29 cellular contexts compared by ENCODE assay signal in the genomic region with DNA sequence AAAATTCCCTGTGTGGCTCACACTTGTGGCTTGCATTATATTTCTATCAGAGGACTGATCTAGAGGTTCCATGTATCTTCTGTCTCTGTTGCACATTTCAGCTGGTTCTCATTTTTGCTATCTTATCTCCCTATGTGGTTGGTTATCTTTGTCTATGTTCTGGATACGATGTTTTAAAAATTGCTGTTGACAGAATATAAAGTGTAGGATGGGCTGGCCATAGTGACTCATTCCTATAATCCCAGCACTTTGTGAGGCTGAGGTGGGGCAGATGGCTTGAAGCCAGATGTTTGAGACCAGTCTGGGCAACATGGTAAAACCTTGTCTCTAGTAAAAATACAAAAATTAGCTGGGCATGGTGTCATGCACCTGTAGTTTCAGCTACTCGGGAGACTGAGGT. TPM values are rescaled to one million over a fixed set of nuclear protein-coding genes. Genes with fewer than 3 reads are reported as not detected.
DNase-seq lines count a peak whose midpoint lies in the region; ATAC-seq and TF ChIP-seq lines count a peak whose summit lies in the region.
"Had no signal": no experiment of that assay in that cellular context is flagged by ENCODE, and none has a peak within 500 bp of the region (broad histone marks: within the 10 kb centered on the region; RNA-seq: fewer than 3 reads in every experiment).

No MANE protein-coding gene starts in this region.

- H3K27ac ChIP-seq in smooth muscle cell (ENCODE audit: low read depth): no peak overlapping the region
- H3K27ac ChIP-seq: body of pancreas, neural progenitor cell, uterus had no signal

- H3K27ac Mint-ChIP-seq in activated CD8-positive, alpha-beta memory T cell treated with anti-CD3 and anti-CD28 coated beads, Interleukin-2, amount 10 ng/mL, durations not matched to agents 7 days and 5 days: no peak overlapping the region
- H3K27ac Mint-ChIP-seq: activated CD4-positive, alpha-beta memory T cell treated with anti-CD3 and anti-CD28 coated beads for 36 hours; activated naive CD4-positive, alpha-beta T cell treated with anti-CD3 and anti-CD28 coated beads, Interleukin-2, amount 50 U/mL, for 24 hours; dendritic cell treated with granulocyte-macrophage colony-stimulating factor and Interleukin-4, amounts not matched to agents 40 ng/mL and 50 ng/mL, for 4 days; HFFc6; T-helper 1 cell treated with Interleukin-12 subunit alpha and Interleukin-12 subunit beta and Interleukin-4 antibody, amounts not matched to agents 30 μg/mL and 1 μg/mL, for 36 hours; WTC11 had no signal

- no peaks in the 10 kb centered on the region for H3K79me2 ChIP-seq in smooth muscle cell (ENCODE audit: low read depth)

- no peak for ATAC-seq in activated CD8-positive, alpha-beta memory T cell treated with anti-CD3 and anti-CD28 coated beads, Interleukin-2, amount 10 ng/mL, durations not matched to agents 7 days and 5 days
- ATAC-seq in esophagus mucosa: peak; percentile 73
- ATAC-seq: body of pancreas had no signal

- no peaks in the 10 kb centered on the region for H3K9me3 ChIP-seq in smooth muscle cell (replicated peaks; ENCODE audit: low read depth)
- H3K9me3 ChIP-seq: body of pancreas, uterus had no signal

- no peak overlapping the region for H3K9ac ChIP-seq in smooth muscle cell (ENCODE audit: low read depth)
- H3K9ac ChIP-seq: neural progenitor cell had no signal

- H3K4me1 ChIP-seq in smooth muscle cell (ENCODE audit: low read depth): peaks cover 10% of the 10 kb centered on the region
- H3K4me1 ChIP-seq: body of pancreas, neural progenitor cell, uterus had no signal

- TF ChIP-seq CTCF in smooth muscle cell (IDR thresholded peaks at IDR 0.05; ENCODE audit: borderline replicate concordance, insufficient read depth, poor library complexity, severe bottlenecking): no peak

- H3K4me2 ChIP-seq in smooth muscle cell: peak overlapping the region; percentile 3
- H3K4me2 ChIP-seq: neural progenitor cell had no signal

- CTCF ChIA-PET in activated CD8-positive, alpha-beta memory T cell treated with anti-CD3 and anti-CD28 coated beads, Interleukin-2, amount 10 ng/mL, durations not matched to agents 7 days and 5 days (lab: Charles Lee): interaction anchor here (1.1 to 4.5 kb wide), 6 partner anchors 9 to 316 kb away, joined by 3 to 51 read pairs (median 14); a partner anchor contains a TSS

- 30% methylated on average over 2 of the region's 2 CpGs for WGBS in smooth muscle cell (ENCODE audit: low lambda C conversion rate)

- H4K20me1 ChIP-seq in smooth muscle cell (ENCODE audit: low read depth): peaks cover 14% of the 10 kb centered on the region

- DNase-seq in activated CD8-positive, alpha-beta memory T cell treated with anti-CD3 and anti-CD28 coated beads for 24 hours: peak; percentile 24
- DNase-seq in activated CD8-positive, alpha-beta memory T cell treated with anti-CD3 and anti-CD28 coated beads, Interleukin-2, amount 10 ng/mL, durations not matched to agents 7 days and 5 days: no peak
- peak; percentile 44 for DNase-seq in SW480 (ENCODE audit: low spot score)
- no peak for DNase-seq in smooth muscle cell (lab: John Stamatoyannopoulos, UW; ENCODE audit: unreplicated experiment)
- no peak for DNase-seq in COR-L47 (lab: John Stamatoyannopoulos, UW)
- DNase-seq in stimulated activated CD4-positive, alpha-beta T cell treated with anti-CD3 and anti-CD28 coated beads, Interleukin-12 subunit alpha, Interleukin-12 subunit beta, amount 100 ng/mL, for 4 hours: no peak
- no peak for DNase-seq in EL
- DNase-seq: activated T-cell treated with anti-CD3 and anti-CD28 coated beads, Interleukin-2, amount 50 U/mL, for 4 hours; body of pancreas; C1 segment of cervical spinal cord; HFFc6; KBM-7; left cardiac atrium; midbrain; NCI-H1048; NCI-H2081; SIG-M5; substantia nigra; uterus had no signal

- H3K4me1 Mint-ChIP-seq in activated CD8-positive, alpha-beta memory T cell treated with anti-CD3 and anti-CD28 coated beads, Interleukin-2, amount 10 ng/mL, durations not matched to agents 7 days and 5 days: peaks cover 51% of the 10 kb centered on the region

- H3F3A ChIP-seq in smooth muscle cell (ENCODE audit: low read depth): peaks cover 32% of the 10 kb centered on the region

- H3K9me3 Mint-ChIP-seq in activated CD8-positive, alpha-beta memory T cell treated with anti-CD3 and anti-CD28 coated beads, Interleukin-2, amount 10 ng/mL, durations not matched to agents 7 days and 5 days (ENCODE audit: low read depth): no peaks in the 10 kb centered on the region
- H3K9me3 Mint-ChIP-seq: activated CD4-positive, alpha-beta memory T cell treated with anti-CD3 and anti-CD28 coated beads for 36 hours; activated naive CD4-positive, alpha-beta T cell treated with anti-CD3 and anti-CD28 coated beads, Interleukin-2, amount 50 U/mL, for 24 hours; activated T-cell treated with anti-CD3 and anti-CD28 coated beads, Interleukin-2, amount 50 U/mL, for 4 hours; dendritic cell treated with granulocyte-macrophage colony-stimulating factor and Interleukin-4, amounts not matched to agents 40 ng/mL and 50 ng/mL, for 4 days; HFFc6; T-helper 1 cell treated with Interleukin-12 subunit alpha and Interleukin-12 subunit beta and Interleukin-4 antibody, amounts not matched to agents 30 μg/mL and 1 μg/mL, for 36 hours had no signal

- H3K4me3 Mint-ChIP-seq in activated CD8-positive, alpha-beta memory T cell treated with anti-CD3 and anti-CD28 coated beads, Interleukin-2, amount 10 ng/mL, durations not matched to agents 7 days and 5 days: no peak overlapping the region
- H3K4me3 Mint-ChIP-seq: activated CD4-positive, alpha-beta memory T cell treated with anti-CD3 and anti-CD28 coated beads for 36 hours; activated T-cell treated with anti-CD3 and anti-CD28 coated beads, Interleukin-2, amount 50 U/mL, for 4 hours; dendritic cell treated with granulocyte-macrophage colony-stimulating factor and Interleukin-4, amounts not matched to agents 40 ng/mL and 50 ng/mL, for 4 days; HFFc6; neural progenitor cell; WTC11 had no signal

- peaks cover 52% of the 10 kb centered on the region for H3K27me3 Mint-ChIP-seq in activated CD8-positive, alpha-beta memory T cell treated with anti-CD3 and anti-CD28 coated beads, Interleukin-2, amount 10 ng/mL, durations not matched to agents 7 days and 5 days

- H3K27me3 ChIP-seq in smooth muscle cell (ENCODE audit: low read depth): peaks cover 26% of the 10 kb centered on the region
- H3K27me3 ChIP-seq: body of pancreas, neural progenitor cell, uterus had no signal

- H3K4me3 ChIP-seq in smooth muscle cell: no peak overlapping the region
- H3K4me3 ChIP-seq: body of pancreas, neural progenitor cell, uterus had no signal

- no peak overlapping the region for H2AFZ ChIP-seq in smooth muscle cell (ENCODE audit: low read depth)

- no peaks in the 10 kb centered on the region for H3K36me3 ChIP-seq in smooth muscle cell (ENCODE audit: low read depth)
- H3K36me3 ChIP-seq: neural progenitor cell, uterus had no signal

- no peaks in the 10 kb centered on the region for H3K36me3 Mint-ChIP-seq in activated CD8-positive, alpha-beta memory T cell treated with anti-CD3 and anti-CD28 coated beads, Interleukin-2, amount 10 ng/mL, durations not matched to agents 7 days and 5 days
- H3K36me3 Mint-ChIP-seq: activated CD4-positive, alpha-beta memory T cell treated with anti-CD3 and anti-CD28 coated beads for 36 hours; activated naive CD4-positive, alpha-beta T cell treated with anti-CD3 and anti-CD28 coated beads, Interleukin-2, amount 50 U/mL, for 24 hours; neural progenitor cell; WTC11 had no signal

RNA-seq across cellular contexts. Expression of a gene that starts 9.9 kb away (rescaled TPM):
- 1 to 10 TPM; 1.4 to 2.1 TPM for total RNA-seq in activated CD8-positive, alpha-beta memory T cell treated with anti-CD3 and anti-CD28 coated beads, Interleukin-2, amount 10 ng/mL, durations not matched to agents 7 days and 5 days
- total RNA-seq in esophagus mucosa (3.8 TPM), smooth muscle cell (6.0 and 11.7 TPM in 2 replicates)
- 2.4 and 3.4 TPM in 2 replicates for polyA plus RNA-seq in smooth muscle cell

RNA-seq across cellular contexts. Expression of a gene that starts 53.5 kb away (rescaled TPM):
- total RNA-seq in activated CD8-positive, alpha-beta memory T cell treated with anti-CD3 and anti-CD28 coated beads, Interleukin-2, amount 10 ng/mL, durations not matched to agents 7 days and 5 days: not detected
- total RNA-seq in esophagus mucosa: 30.4 TPM
- total RNA-seq in smooth muscle cell: 1.4 and 3.6 TPM in 2 replicates
- polyA plus RNA-seq in smooth muscle cell: 0.23 and 0.85 TPM in 2 replicates
- total RNA-seq: A673; activated CD4-positive, alpha-beta memory T cell treated with anti-CD3 and anti-CD28 coated beads for 36 hours; activated T-cell treated with anti-CD3 and anti-CD28 coated beads, Interleukin-2, amount 50 U/mL, for 4 hours; body of pancreas; frontal cortex; HFFc6; left cardiac atrium; pulmonary artery endothelial cell; uterus; WTC11 had no signal

Comparison
In these comparisons a context has a peak if more than half of its experiments do, and no peak if none do; other contexts are left out.
1. DNase-seq: peak in activated CD8-positive, alpha-beta memory T cell treated with anti-CD3 and anti-CD28 coated beads for 24 hours (single experiment) and SW480 (single experiment); none in activated CD8-positive, alpha-beta memory T cell treated with anti-CD3 and anti-CD28 coated beads, Interleukin-2, amount 10 ng/mL, durations not matched to agents 7 days and 5 days (single experiment), smooth muscle cell (single experiment), COR-L47 (single experiment), stimulated activated CD4-positive, alpha-beta T cell treated with anti-CD3 and anti-CD28 coated beads, Interleukin-12 subunit alpha, Interleukin-12 subunit beta, amount 100 ng/mL, for 4 hours (single experiment) and EL (single experiment).